ENCODE assay signal across 8 cellular contexts in genomic region chr2:79982445-79982844, GRCh38.
A peak's percentile ranks its signal among the peaks of the same experiment; 100 is the strongest.
DNase-seq lines count a peak whose midpoint lies in the region; ATAC-seq, FAIRE-seq and TF ChIP-seq lines count a peak whose summit lies in the region.
"Had no signal": no experiment of that assay in that cellular context is flagged by ENCODE, and none has a peak within 500 bp of the region (broad histone marks: within the 10 kb centered on the region; RNA-seq: fewer than 3 reads in every experiment).

No MANE protein-coding gene starts in this region.

- H3K4me1 ChIP-seq in GM12878 (ENCODE audit: control insufficient read depth, insufficient read depth, low read length), result no peaks in the 10 kb centered on the region
- H3K4me1 ChIP-seq in naive thymus-derived CD4-positive, alpha-beta T cell (ENCODE audit: control insufficient read depth in 2 of 2, insufficient read depth in 2 of 2, low read length in 2 of 2), result no peaks in the 10 kb centered on the region

- no peak for FAIRE-seq in GM12878 (lab: Jason Lieb, UNC)

- peaks cover 9% of the 10 kb centered on the region for H3K4me1 Mint-ChIP-seq in neural crest cell
- no peaks in the 10 kb centered on the region for H3K4me1 Mint-ChIP-seq in naive thymus-derived CD4-positive, alpha-beta T cell
- H3K4me1 Mint-ChIP-seq in immature natural killer cell, result no peaks in the 10 kb centered on the region

- H3K27me3 ChIP-seq in GM12878 (replicated peaks in 1 of 2; ENCODE audit: control insufficient read depth in 2 of 2, insufficient read depth in 2 of 2, low read length in 1 of 2), result no peaks in the 10 kb centered on the region
- H3K27me3 ChIP-seq in naive thymus-derived CD4-positive, alpha-beta T cell (ENCODE audit: control insufficient read depth in 2 of 2, insufficient read depth in 2 of 2, low read length in 2 of 2), result no peaks in the 10 kb centered on the region

- H3K9me3 Mint-ChIP-seq in neural crest cell (no peaks in the 10 kb centered on the region), immature natural killer cell (peaks cover 2 to 21% (median 5%) of the 10 kb centered on the region in 6 donors)
- H3K9me3 Mint-ChIP-seq in naive thymus-derived CD4-positive, alpha-beta T cell, result peaks cover 0 to 8% (median 0%) of the 10 kb centered on the region in 11 donors

- DNase-seq in GM12864 (ENCODE audit: low read depth) (no peak), HuH-7 (ENCODE audit: low spot score) (peak; percentile 26), GM12878 (ENCODE audit: low read depth, low spot score) (no peak), neural crest cell (ENCODE audit: low read depth, low spot score) (peak; percentile 11), H4 (ENCODE audit: low spot score) (no peak), immature natural killer cell (no peak)
- DNase-seq in naive thymus-derived CD4-positive, alpha-beta T cell, result no peak
- DNase-seq: effector CD8-positive, alpha-beta T cell had no signal

- no TSS peak for BruUV-seq in GM12878 (replicated peaks; lab: Mats Ljungman, UMichigan)

- WGBS in GM12878 (ENCODE audit: insufficient coverage, insufficient replicate concordance, low lambda C conversion rate, missing lambda C conversion rate), result 50% methylated on average over 4 of the region's 4 CpGs

- H3K79me2 ChIP-seq in GM12878 (ENCODE audit: control insufficient read depth, insufficient read depth, low read length), result no peaks in the 10 kb centered on the region

- intact Hi-C loops in GM12878 (cut with micrococcal nuclease; ENCODE audit: unreplicated experiment), result loop anchor here (1.0 kb wide), 1 partner anchor 46 kb away; no protein-coding TSS in a partner anchor
- intact Hi-C loops in naive thymus-derived CD4-positive, alpha-beta T cell (cut with micrococcal nuclease), result no loop called here

- no peak overlapping the region for H3K27ac Mint-ChIP-seq in neural crest cell (ENCODE audit: unreplicated experiment)
- no peak overlapping the region for H3K27ac Mint-ChIP-seq in naive thymus-derived CD4-positive, alpha-beta T cell
- H3K27ac Mint-ChIP-seq in immature natural killer cell, result no peak overlapping the region

- RAD21 ChIA-PET in GM12878 (lab: Charles Lee; ENCODE audit: unreplicated experiment), result no interaction called here

- no peaks in the 10 kb centered on the region for H3K9me3 ChIP-seq in GM12878 (replicated peaks; ENCODE audit: control insufficient read depth, insufficient read depth, low read length)
- H3K9me3 ChIP-seq in naive thymus-derived CD4-positive, alpha-beta T cell (ENCODE audit: control insufficient read depth in 2 of 3, low read length in 3 of 3), result no peaks in the 10 kb centered on the region

- TF ChIP-seq CTCF in GM12864 (IDR thresholded peaks at IDR 0.05; ENCODE audit: low read depth, low read length, missing control alignments) (peak; percentile 41), GM12878 (IDR thresholded peaks at IDR 0.05 in 2 of 3, conservative IDR thresholded peaks at IDR 0.05 in 1 of 3; ENCODE audit: control insufficient read depth in 2 of 3, extremely low read depth in 1 of 3, insufficient read depth in 1 of 3, low read depth in 3 of 3, low read length in 3 of 3) (peak; percentile 29 to 51 (median 38)), neural crest cell (conservative IDR thresholded peaks at IDR 0.05) (peak; percentile 59)

- no peak overlapping the region for H3K4me3 ChIP-seq in GM12864 (ENCODE audit: low read depth, low read length)
- H3K4me3 ChIP-seq in GM12878, result no peak overlapping the region
- H3K4me3 ChIP-seq in naive thymus-derived CD4-positive, alpha-beta T cell (ENCODE audit: low read length), result no peak overlapping the region

- SMC1A ChIA-PET in GM12878 (lab: Charles Lee; ENCODE audit: uncharacterized antibody, unreplicated experiment), result no interaction called here

- TF ChIP-seq POLR2A in GM12878 (IDR thresholded peaks at IDR 0.05; ENCODE audit: low read depth, low read length), result no peak

- H3K27me3 Mint-ChIP-seq in neural crest cell (ENCODE audit: low read depth) (no peaks in the 10 kb centered on the region), immature natural killer cell (ENCODE audit: low read depth in 3 of 3) (peaks cover 0 to 8% (median 0%) of the 10 kb centered on the region in 3 donors)
- H3K27me3 Mint-ChIP-seq in naive thymus-derived CD4-positive, alpha-beta T cell, result no peaks in the 10 kb centered on the region

- CTCF ChIA-PET in GM12878 (lab: Yijun Ruan, JAX), result no interaction called here
- CTCF ChIA-PET in naive thymus-derived CD4-positive, alpha-beta T cell (lab: Charles Lee), result no interaction called here

- peak; percentile 44 for TF ChIP-seq RAD21 in GM12878 (IDR thresholded peaks at IDR 0.05; ENCODE audit: insufficient read depth, low read depth, low read length)

- POLR2A ChIA-PET in GM12878 (lab: Charles Lee), result no interaction called here
- POLR2A ChIA-PET in naive thymus-derived CD4-positive, alpha-beta T cell (lab: Charles Lee), result no interaction called here

- H3K36me3 Mint-ChIP-seq in neural crest cell (ENCODE audit: low read depth) (no peaks in the 10 kb centered on the region), immature natural killer cell (no peaks in the 10 kb centered on the region)
- no peaks in the 10 kb centered on the region for H3K36me3 Mint-ChIP-seq in naive thymus-derived CD4-positive, alpha-beta T cell

- TF ChIP-seq EP300 in GM12878 (IDR thresholded peaks at IDR 0.05; ENCODE audit: borderline replicate concordance in 1 of 2, control insufficient read depth in 1 of 2, low read depth in 2 of 2, low read length in 2 of 2), result no peak

- no peaks in the 10 kb centered on the region for H4K20me1 ChIP-seq in GM12878 (ENCODE audit: control insufficient read depth, insufficient read depth)

- H3K36me3 ChIP-seq in GM12878 (ENCODE audit: control insufficient read depth in 2 of 2, insufficient read depth in 2 of 2, low read length in 1 of 2), result no peaks in the 10 kb centered on the region
- H3K36me3 ChIP-seq in naive thymus-derived CD4-positive, alpha-beta T cell (ENCODE audit: control insufficient read depth in 2 of 3, insufficient read depth in 3 of 3, low read length in 3 of 3), result no peaks in the 10 kb centered on the region

- in situ Hi-C loops in GM12878 (cut with MboI), result no loop called here

- H3K4me3 Mint-ChIP-seq in neural crest cell (no peak overlapping the region), immature natural killer cell (no peak overlapping the region)
- no peak overlapping the region for H3K4me3 Mint-ChIP-seq in naive thymus-derived CD4-positive, alpha-beta T cell

- ATAC-seq in GM12878, result peak; percentile 83
- ATAC-seq in naive thymus-derived CD4-positive, alpha-beta T cell, result no peak

- H2AFZ ChIP-seq in GM12878 (ENCODE audit: control insufficient read depth, low read depth, low read length), result no peak overlapping the region

- no peak overlapping the region for H3K4me2 ChIP-seq in GM12878 (ENCODE audit: control insufficient read depth, insufficient read depth)

- H3K27ac ChIP-seq in GM12878 (ENCODE audit: control insufficient read depth, insufficient read depth), result no peak overlapping the region
- no peak overlapping the region for H3K27ac ChIP-seq in naive thymus-derived CD4-positive, alpha-beta T cell (ENCODE audit: low read depth, low read length)

- no peak overlapping the region for H3K9ac ChIP-seq in GM12878 (ENCODE audit: control insufficient read depth, insufficient read depth, low read length)

TF ChIP-seq in GM12878, 131 proteins besides CTCF, POLR2A, EP300 and RAD21 (continues in another document):
- TF ChIP-seq IKZF2 (IDR thresholded peaks at IDR 0.05) (no peak), KDM1A (IDR thresholded peaks at IDR 0.05; ENCODE audit: borderline replicate concordance) (no peak), ZNF207 (IDR thresholded peaks at IDR 0.05; ENCODE audit: borderline replicate concordance) (no peak), MXI1 (IDR thresholded peaks at IDR 0.05; ENCODE audit: low read depth, low read length) (no peak), ZBTB33 (IDR thresholded peaks at IDR 0.05) (no peak), POU2F2 (IDR thresholded peaks at IDR 0.05; ENCODE audit: borderline replicate concordance, low read depth, low read length) (no peak), ETV6 (conservative IDR thresholded peaks at IDR 0.05 in 1 of 2, IDR thresholded peaks at IDR 0.05 in 1 of 2; ENCODE audit: borderline replicate concordance in 1 of 2, low read depth in 1 of 2) (no peak), ZSCAN29 (IDR thresholded peaks at IDR 0.05) (no peak)

Comparison
In these comparisons a context has a peak if more than half of its experiments do, and no peak if none do; other contexts are left out.
1. DNase-seq: peak in HuH-7 (single experiment) and neural crest cell (single experiment); none in GM12864 (single experiment), GM12878 (single experiment), H4 (single experiment), naive thymus-derived CD4-positive, alpha-beta T cell (0 of 9) and immature natural killer cell (0 of 3).
2. Peak in every context shown above with its lines, with median percentiles within 50 percentile points of each other: CTCF ChIP-seq.